Comparison of ENCODE assay signal across 20 cellular contexts in genomic region chr21:44525431-44526095, GRCh38. TPM values are rescaled to one million over a fixed set of nuclear protein-coding genes. Genes with fewer than 3 reads are reported as not detected.
A peak's percentile ranks its signal among the peaks of the same experiment; 100 is the strongest.
DNase-seq lines count a peak whose midpoint lies in the region; ATAC-seq, FAIRE-seq and TF ChIP-seq lines count a peak whose summit lies in the region.
"Had no signal": no experiment of that assay in that cellular context is flagged by ENCODE, and none has a peak within 500 bp of the region (broad histone marks: within the 10 kb centered on the region; RNA-seq: fewer than 3 reads in every experiment).

No MANE protein-coding gene starts in this region.

- H3K23ac ChIP-seq in H9 (ENCODE audit: insufficient read length, low read depth, low read length) = no peak overlapping the region

- H3K18ac ChIP-seq in H9 (ENCODE audit: insufficient read length, low read depth, low read length) = no peak overlapping the region

- DNase-seq in H9 (peak; percentile 27), RPMI8226 (peak; percentile 81), kidney (peak; percentile 50), sigmoid colon (peak; percentile 63), anterior cingulate cortex (lab: John Stamatoyannopoulos, UW) (no peak)
- no peak for DNase-seq in naive thymus-derived CD8-positive, alpha-beta T cell
- DNase-seq: CD8-positive, alpha-beta memory T cell; DND-41; GDM1; GM23248; NCI-H1092; NCI-H2107; NCI-H345; NCI-H526 treated with DMSO at 0.1 percent for 48 hours; PC-3 had no signal

- no peak overlapping the region for H2AFZ ChIP-seq in H9 (ENCODE audit: low read length)
- H2AFZ ChIP-seq: GM23248 had no signal

- no peak overlapping the region for H2AK5ac ChIP-seq in H9 (ENCODE audit: insufficient read length, low read length)

- H3K9me3 ChIP-seq in H9 (ENCODE audit: control insufficient read depth, low read depth, low read length) (no peaks in the 10 kb centered on the region), kidney (ENCODE audit: control insufficient read depth in 1 of 2, low read length in 2 of 2) (no peaks in the 10 kb centered on the region), sigmoid colon (no peaks in the 10 kb centered on the region)

- TF ChIP-seq CTCF in H9 (conservative IDR thresholded peaks at IDR 0.05) = no peak
- TF ChIP-seq CTCF in kidney (IDR thresholded peaks at IDR 0.05; ENCODE audit: borderline replicate concordance, extremely low read depth, insufficient read depth) = no peak
- TF ChIP-seq CTCF in sigmoid colon (IDR thresholded peaks at IDR 0.05) = no peak

- H3K4me3 ChIP-seq in kidney (ENCODE audit: low read length in 2 of 2) = no peak overlapping the region
- H3K4me3 ChIP-seq in sigmoid colon = no peak overlapping the region
- H3K4me3 ChIP-seq: GM23248 had no signal

- no peaks in the 10 kb centered on the region for H3K36me3 Mint-ChIP-seq in H9 (ENCODE audit: insufficient read depth in 1 of 3, low read depth in 3 of 3)
- no peaks in the 10 kb centered on the region for H3K36me3 Mint-ChIP-seq in naive thymus-derived CD8-positive, alpha-beta T cell
- H3K36me3 Mint-ChIP-seq: CD8-positive, alpha-beta memory T cell had no signal

- no peaks in the 10 kb centered on the region for H3K9me3 Mint-ChIP-seq in H9
- no peaks in the 10 kb centered on the region for H3K9me3 Mint-ChIP-seq in naive thymus-derived CD8-positive, alpha-beta T cell
- H3K9me3 Mint-ChIP-seq: CD8-positive, alpha-beta memory T cell had no signal

- H4K20me1 ChIP-seq in H9 (ENCODE audit: control insufficient read depth, insufficient read depth, insufficient read length) = no peaks in the 10 kb centered on the region

- no peak overlapping the region for H3T11ph ChIP-seq in H9 (ENCODE audit: low read length)

- TF ChIP-seq POLR2A in sigmoid colon (IDR thresholded peaks at IDR 0.05) = no peak

- FAIRE-seq in kidney (lab: Jason Lieb, UNC) = no peak

- no peaks in the 10 kb centered on the region for H3K4me1 ChIP-seq in H9 (ENCODE audit: insufficient read depth, low read length)
- H3K4me1 ChIP-seq in kidney (ENCODE audit: control insufficient read depth in 1 of 2, insufficient read depth in 1 of 2, low read depth in 1 of 2, low read length in 2 of 2) = no peaks in the 10 kb centered on the region
- no peaks in the 10 kb centered on the region for H3K4me1 ChIP-seq in sigmoid colon

- no peak overlapping the region for H4K5ac ChIP-seq in H9 (ENCODE audit: insufficient read length, low read depth, low read length)

- H3K4me2 ChIP-seq in H9 (ENCODE audit: insufficient read depth, insufficient read length, low read length) = no peak overlapping the region
- H3K4me2 ChIP-seq: KMS-11 had no signal

- H3K4me3 Mint-ChIP-seq in H9 = no peak overlapping the region
- H3K4me3 Mint-ChIP-seq in naive thymus-derived CD8-positive, alpha-beta T cell = no peak overlapping the region
- H3K4me3 Mint-ChIP-seq: CD8-positive, alpha-beta memory T cell had no signal

- no peak overlapping the region for H3K56ac ChIP-seq in H9 (ENCODE audit: insufficient read length, low read depth, low read length)

- intact Hi-C loops in kidney (cut with DNase I) (no loop called here), sigmoid colon (cut with DNase I) (no loop called here)

- no peak overlapping the region for H3K14ac ChIP-seq in H9 (ENCODE audit: insufficient read depth, low read length)

- POLR2A ChIA-PET in naive thymus-derived CD8-positive, alpha-beta T cell (lab: Charles Lee) = no interaction called here

- H3K36me3 ChIP-seq in kidney (ENCODE audit: control insufficient read depth in 1 of 2, insufficient read depth in 2 of 2, low read length in 2 of 2) (no peaks in the 10 kb centered on the region), sigmoid colon (no peaks in the 10 kb centered on the region)

- ATAC-seq in HG03095 (IDR thresholded peaks at IDR 0.05; ENCODE audit: unreplicated experiment) = no peak
- no peak for ATAC-seq in naive thymus-derived CD8-positive, alpha-beta T cell
- ATAC-seq: PC-3 had no signal

- no peak overlapping the region for H3K4ac ChIP-seq in H9 (ENCODE audit: low read depth, low read length)

- H2BK5ac ChIP-seq in H9 (ENCODE audit: insufficient read length, low read length) = no peak overlapping the region

- H3K9ac ChIP-seq in H9 (ENCODE audit: extremely low read depth, insufficient read length, low read length) = no peak overlapping the region
- H3K9ac ChIP-seq in kidney (ENCODE audit: low read length in 2 of 2) = no peak overlapping the region
- H3K9ac ChIP-seq: GM23248, KMS-11 had no signal

- H3K27me3 Mint-ChIP-seq in H9 (ENCODE audit: low read depth) = peaks cover 7% of the 10 kb centered on the region
- peaks cover 0 to 6% (median 0%) of the 10 kb centered on the region in 5 donors for H3K27me3 Mint-ChIP-seq in naive thymus-derived CD8-positive, alpha-beta T cell

- H3K23me2 ChIP-seq in H9 (ENCODE audit: insufficient read length, low read depth, low read length, poor library complexity, severe bottlenecking) = no peaks in the 10 kb centered on the region

- H2BK120ac ChIP-seq in H9 (ENCODE audit: low read depth, low read length, poor library complexity, severe bottlenecking) = no peak overlapping the region

- no peak overlapping the region for H4K8ac ChIP-seq in H9 (replicated peaks; ENCODE audit: insufficient read length, low read depth, low read length)

- H3K79me2 ChIP-seq in H9 (ENCODE audit: insufficient read depth, low read length) = no peaks in the 10 kb centered on the region

- no peak overlapping the region for H3K27ac Mint-ChIP-seq in H9
- no peak overlapping the region for H3K27ac Mint-ChIP-seq in naive thymus-derived CD8-positive, alpha-beta T cell

- no peak overlapping the region for H2BK12ac ChIP-seq in H9 (ENCODE audit: insufficient read length, low read depth, low read length)

- H2BK20ac ChIP-seq in H9 (ENCODE audit: low read depth, low read length, poor library complexity, severe bottlenecking) = no peak overlapping the region

- H4K91ac ChIP-seq in H9 (ENCODE audit: insufficient read length, low read depth, low read length) = no peak overlapping the region

- no peaks in the 10 kb centered on the region for H3K27me3 ChIP-seq in H9 (ENCODE audit: insufficient read depth, low read length)
- peaks cover 0 to under 1% (median 0%) of the 10 kb centered on the region in 3 donors for H3K27me3 ChIP-seq in sigmoid colon

- H3K4me1 Mint-ChIP-seq in H9 = 0 out of 4 replicates have a peak, but pooled peaks cover 0 to under 1% of the 10 kb centered on the region in 2 experiments
- peaks cover 0 to 8% (median 1%) of the 10 kb centered on the region in 4 donors for H3K4me1 Mint-ChIP-seq in naive thymus-derived CD8-positive, alpha-beta T cell
- H3K4me1 Mint-ChIP-seq: CD8-positive, alpha-beta memory T cell had no signal

- H3K79me1 ChIP-seq in H9 (ENCODE audit: insufficient read depth, low read depth, low read length, poor library complexity, severe bottlenecking) = no peaks in the 10 kb centered on the region

- H2BK15ac ChIP-seq in H9 (ENCODE audit: low read depth, low read length) = no peak overlapping the region

- H3K27ac ChIP-seq in H9 (ENCODE audit: insufficient read length, low read depth, low read length) (no peak overlapping the region), kidney (ENCODE audit: low read depth in 2 of 2, low read length in 2 of 2) (no peak overlapping the region), sigmoid colon (no peak overlapping the region)
- H3K27ac ChIP-seq: GM23248, KMS-11 had no signal

- no CpG with 5 or more reads among the region's 20 CpGs for WGBS in H9 (ENCODE audit: extremely low coverage, insufficient read length, low lambda C conversion rate)
- 86 to 89% methylated on average over 20 of the region's 20 CpGs for WGBS in sigmoid colon, 2 donors

- no peak for TF ChIP-seq EP300 in sigmoid colon (IDR thresholded peaks at IDR 0.05)

RNA-seq across cellular contexts. Expression of gene KRTAP10-1, which starts 14.4 kb away (rescaled TPM):
- total RNA-seq in H9 (2021) = not detected in 2 replicates
- total RNA-seq in kidney = not detected
- polyA plus RNA-seq in kidney (ENCODE audit: insufficient read depth, low read depth, low replicate concordance) = not detected
- not detected for total RNA-seq in sigmoid colon
- polyA plus RNA-seq in sigmoid colon = not detected
- total RNA-seq in naive thymus-derived CD8-positive, alpha-beta T cell = not detected
- not detected for polyA plus RNA-seq in naive thymus-derived CD8-positive, alpha-beta T cell
- total RNA-seq: CD8-positive, alpha-beta memory T cell; GM23248; MCF 10A; PC-3 had no signal
- polyA plus RNA-seq: AG04450; BJ; CD8-positive, alpha-beta memory T cell; GM23248 had no signal

RNA-seq across cellular contexts. Expression of gene KRTAP10-2, which starts 25.7 kb away (rescaled TPM):
- not detected in 2 replicates for total RNA-seq in H9 (2021)
- not detected for total RNA-seq in kidney
- not detected for polyA plus RNA-seq in kidney (ENCODE audit: insufficient read depth, low read depth, low replicate concordance)
- total RNA-seq in sigmoid colon = not detected
- polyA plus RNA-seq in sigmoid colon = not detected
- not detected for total RNA-seq in naive thymus-derived CD8-positive, alpha-beta T cell
- polyA plus RNA-seq in naive thymus-derived CD8-positive, alpha-beta T cell = not detected
- total RNA-seq: CD8-positive, alpha-beta memory T cell; GM23248; MCF 10A; PC-3 had no signal
- polyA plus RNA-seq: AG04450; BJ; CD8-positive, alpha-beta memory T cell; GM23248 had no signal

RNA-seq across cellular contexts. Expression of gene KRTAP10-3, which starts 33.0 kb away (rescaled TPM):
- total RNA-seq in H9 (2021) (not detected in 2 replicates), kidney (not detected), sigmoid colon (under 1 TPM in 1 of 4 donors, not detected in 3; 0.66 TPM)
- polyA plus RNA-seq in kidney (ENCODE audit: insufficient read depth, low read depth, low replicate concordance) (not detected), sigmoid colon (not detected)
- total RNA-seq in naive thymus-derived CD8-positive, alpha-beta T cell = not detected
- polyA plus RNA-seq in naive thymus-derived CD8-positive, alpha-beta T cell = not detected
- total RNA-seq: CD8-positive, alpha-beta memory T cell; GM23248; MCF 10A; PC-3 had no signal
- polyA plus RNA-seq: AG04450; BJ; CD8-positive, alpha-beta memory T cell; GM23248 had no signal

RNA-seq across cellular contexts. Expression of gene KRTAP10-4, which starts 48.0 kb away (rescaled TPM):
- total RNA-seq in H9 (2021) (not detected in 2 replicates), kidney (not detected), sigmoid colon (not detected)
- polyA plus RNA-seq in kidney (ENCODE audit: insufficient read depth, low read depth, low replicate concordance) (not detected), sigmoid colon (not detected)
- not detected for total RNA-seq in naive thymus-derived CD8-positive, alpha-beta T cell
- not detected for polyA plus RNA-seq in naive thymus-derived CD8-positive, alpha-beta T cell
- total RNA-seq: CD8-positive, alpha-beta memory T cell; GM23248; MCF 10A; PC-3 had no signal
- polyA plus RNA-seq: AG04450; BJ; CD8-positive, alpha-beta memory T cell; GM23248 had no signal

RNA-seq across cellular contexts. Expression of gene KRTAP10-5, which starts 54.8 kb away (rescaled TPM):
- total RNA-seq in H9 (2021) (not detected in 2 replicates), kidney (not detected), sigmoid colon (not detected)
- polyA plus RNA-seq in kidney (ENCODE audit: insufficient read depth, low read depth, low replicate concordance) (not detected), sigmoid colon (not detected)
- total RNA-seq in naive thymus-derived CD8-positive, alpha-beta T cell = not detected
- not detected for polyA plus RNA-seq in naive thymus-derived CD8-positive, alpha-beta T cell
- total RNA-seq: CD8-positive, alpha-beta memory T cell; GM23248; MCF 10A; PC-3 had no signal
- polyA plus RNA-seq: AG04450; BJ; CD8-positive, alpha-beta memory T cell; GM23248 had no signal

Comparison
In these comparisons a context has a peak if more than half of its experiments do, and no peak if none do; other contexts are left out.
1. DNase-seq: peak in H9 (single experiment), RPMI8226 (single experiment), kidney (single experiment) and sigmoid colon (single experiment); none in anterior cingulate cortex (0 of 58) and naive thymus-derived CD8-positive, alpha-beta T cell (0 of 10).